ENCODE assay signal across 20 cellular contexts in genomic region chr17:75400326-75400939, GRCh38. TPM values are rescaled to one million over a fixed set of nuclear protein-coding genes. Genes with fewer than 3 reads are reported as not detected.
DNase-seq lines count a peak whose midpoint lies in the region; ATAC-seq and TF ChIP-seq lines count a peak whose summit lies in the region.
"Had no signal": no experiment of that assay in that cellular context is flagged by ENCODE, and none has a peak within 500 bp of the region (broad histone marks: within the 10 kb centered on the region; RNA-seq: fewer than 3 reads in every experiment).

No MANE protein-coding gene starts in this region.

- no peak for DNase-seq in activated T-cell treated with anti-CD3 and anti-CD28 coated beads, Interleukin-2, amount 50 U/mL, for 72 hours
- DNase-seq in activated T-cell treated with anti-CD3 and anti-CD28 coated beads, Interleukin-2, amount 50 U/mL, for 4 hours: no peak
- DNase-seq in GM12865 (ENCODE audit: low read depth): no peak
- DNase-seq in effector memory CD8-positive, alpha-beta T cell: no peak
- peak; percentile 32 for DNase-seq in renal cortical epithelial cell (ENCODE audit: low read depth)
- DNase-seq in retina: no peak
- DNase-seq in anterior cingulate cortex (lab: John Stamatoyannopoulos, UW): no peak
- DNase-seq: GF-D8, glutamatergic neuron, GOT3, left colon, midbrain, NCI-H187, NCI-H2227 treated with DMSO at 0.1 percent for 48 hours, NCI-H774, substantia nigra, uterus had no signal

- H3K9me3 Mint-ChIP-seq in activated T-cell treated with anti-CD3 and anti-CD28 coated beads, Interleukin-2, amount 50 U/mL, for 72 hours: no peaks in the 10 kb centered on the region
- no peaks in the 10 kb centered on the region for H3K9me3 Mint-ChIP-seq in activated T-cell treated with anti-CD3 and anti-CD28 coated beads, Interleukin-2, amount 50 U/mL, for 4 hours
- H3K9me3 Mint-ChIP-seq in effector memory CD8-positive, alpha-beta T cell: no peaks in the 10 kb centered on the region
- H3K9me3 Mint-ChIP-seq: neural progenitor cell had no signal

- peaks cover 4 to 11% of the 10 kb centered on the region in 2 donors for H3K36me3 Mint-ChIP-seq in activated T-cell treated with anti-CD3 and anti-CD28 coated beads, Interleukin-2, amount 50 U/mL, for 72 hours (ENCODE audit: insufficient read depth in 2 of 2)
- H3K36me3 Mint-ChIP-seq in activated T-cell treated with anti-CD3 and anti-CD28 coated beads, Interleukin-2, amount 50 U/mL, for 4 hours (ENCODE audit: insufficient read depth): no peaks in the 10 kb centered on the region
- peaks cover 18% of the 10 kb centered on the region for H3K36me3 Mint-ChIP-seq in effector memory CD8-positive, alpha-beta T cell (ENCODE audit: insufficient read depth)

- H3K4me3 ChIP-seq in GM12865 (ENCODE audit: low read depth, low read length): peak overlapping the region; percentile 38
- H3K4me3 ChIP-seq: neural progenitor cell, uterus had no signal

- ATAC-seq in activated T-cell treated with anti-CD3 and anti-CD28 coated beads, Interleukin-2, amount 50 U/mL, for 72 hours (replicated peaks in 1 of 2): no peak
- ATAC-seq in activated T-cell treated with anti-CD3 and anti-CD28 coated beads, Interleukin-2, amount 50 U/mL, for 4 hours: no peak
- ATAC-seq in effector memory CD8-positive, alpha-beta T cell (replicated peaks): no peak
- no peak for ATAC-seq in HG03108 (IDR thresholded peaks at IDR 0.05; ENCODE audit: unreplicated experiment)
- ATAC-seq: activated CD4-positive, CD25-positive, alpha-beta regulatory T cell treated with anti-CD3 and anti-CD28 coated beads, Interleukin-2, amount 50 U/mL, for 24 hours; left colon had no signal

- H3K27ac Mint-ChIP-seq in activated T-cell treated with anti-CD3 and anti-CD28 coated beads, Interleukin-2, amount 50 U/mL, for 72 hours: peak overlapping the region; percentile 64
- H3K27ac Mint-ChIP-seq in effector memory CD8-positive, alpha-beta T cell: peak overlapping the region; percentile 60 to 83
- H3K27ac Mint-ChIP-seq: neural progenitor cell had no signal

- no peak overlapping the region for H3K4me3 Mint-ChIP-seq in activated T-cell treated with anti-CD3 and anti-CD28 coated beads, Interleukin-2, amount 50 U/mL, for 72 hours
- no peak overlapping the region for H3K4me3 Mint-ChIP-seq in activated T-cell treated with anti-CD3 and anti-CD28 coated beads, Interleukin-2, amount 50 U/mL, for 4 hours
- H3K4me3 Mint-ChIP-seq in effector memory CD8-positive, alpha-beta T cell: peak overlapping the region; percentile 6 to 41
- H3K4me3 Mint-ChIP-seq: neural progenitor cell had no signal

- no peaks in the 10 kb centered on the region for H3K27me3 Mint-ChIP-seq in activated T-cell treated with anti-CD3 and anti-CD28 coated beads, Interleukin-2, amount 50 U/mL, for 72 hours (ENCODE audit: low read depth)
- H3K27me3 Mint-ChIP-seq in activated T-cell treated with anti-CD3 and anti-CD28 coated beads, Interleukin-2, amount 50 U/mL, for 4 hours (ENCODE audit: low read depth): no peaks in the 10 kb centered on the region
- no peaks in the 10 kb centered on the region for H3K27me3 Mint-ChIP-seq in effector memory CD8-positive, alpha-beta T cell

- H3K4me1 Mint-ChIP-seq in activated T-cell treated with anti-CD3 and anti-CD28 coated beads, Interleukin-2, amount 50 U/mL, for 72 hours (ENCODE audit: low read depth): peaks cover 67% of the 10 kb centered on the region
- H3K4me1 Mint-ChIP-seq in activated T-cell treated with anti-CD3 and anti-CD28 coated beads, Interleukin-2, amount 50 U/mL, for 4 hours (ENCODE audit: low read depth): peaks cover 69% of the 10 kb centered on the region
- H3K4me1 Mint-ChIP-seq in effector memory CD8-positive, alpha-beta T cell (ENCODE audit: low read depth in 2 of 2): peaks cover 36 to 65% of the 10 kb centered on the region in 2 donors

- TF ChIP-seq CTCF in GM12865 (IDR thresholded peaks at IDR 0.05; ENCODE audit: insufficient read depth, low read depth, low read length, missing control alignments): no peak

RNA-seq across cellular contexts. Expression of gene GRB2, which starts 5.0 kb away (rescaled TPM):
- total RNA-seq in activated T-cell treated with anti-CD3 and anti-CD28 coated beads, Interleukin-2, amount 50 U/mL, for 72 hours: 100 to 1,000 TPM; 209 to 218 TPM
- total RNA-seq in activated T-cell treated with anti-CD3 and anti-CD28 coated beads, Interleukin-2, amount 50 U/mL, for 4 hours: 100 to 1,000 TPM; 186 to 210 (median 207) TPM
- 110 and 112 TPM in 2 replicates for total RNA-seq in renal cortical epithelial cell

RNA-seq across cellular contexts. Expression of gene TMEM94, which starts 56.0 kb away (rescaled TPM):
- total RNA-seq in activated T-cell treated with anti-CD3 and anti-CD28 coated beads, Interleukin-2, amount 50 U/mL, for 72 hours: 10 to 100 TPM; 70.7 to 76.4 TPM
- 10 to 100 TPM; 44.0 to 49.6 (median 46.6) TPM for total RNA-seq in activated T-cell treated with anti-CD3 and anti-CD28 coated beads, Interleukin-2, amount 50 U/mL, for 4 hours
- 17.2 and 68.5 TPM in 2 replicates for total RNA-seq in renal cortical epithelial cell

Comparison
In these comparisons a context has a peak if more than half of its experiments do, and no peak if none do; other contexts are left out.
1. H3K4me3 Mint-ChIP-seq: peak in effector memory CD8-positive, alpha-beta T cell (2 of 2); none in activated T-cell treated with anti-CD3 and anti-CD28 coated beads, Interleukin-2, amount 50 U/mL, for 72 hours (0 of 2) and activated T-cell treated with anti-CD3 and anti-CD28 coated beads, Interleukin-2, amount 50 U/mL, for 4 hours (single experiment).